ENCODE assay signal across 35 cellular contexts in the genomic region with DNA sequence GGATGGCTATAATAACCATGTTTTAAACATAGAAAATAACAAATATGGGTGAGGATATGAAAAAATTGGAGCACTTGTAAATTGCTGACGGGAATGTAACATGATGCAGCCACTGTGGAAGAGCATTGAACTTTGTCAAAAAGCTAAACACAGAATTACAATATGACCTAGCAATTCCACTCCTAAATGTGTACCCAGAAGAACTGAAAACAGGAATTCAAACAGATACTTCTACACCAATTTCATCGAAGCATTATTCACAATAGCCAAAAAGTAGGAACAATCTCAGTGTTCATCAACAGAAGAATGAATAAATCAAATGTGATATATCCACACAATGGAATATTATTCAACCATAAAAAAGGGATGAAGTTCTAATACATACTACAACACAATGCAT. TPM values are rescaled to one million over a fixed set of nuclear protein-coding genes. Genes with fewer than 3 reads are reported as not detected.
DNase-seq lines count a peak whose midpoint lies in the region; ATAC-seq, FAIRE-seq and TF ChIP-seq lines count a peak whose summit lies in the region.
"Had no signal": no experiment of that assay in that cellular context is flagged by ENCODE, and none has a peak within 500 bp of the region (broad histone marks: within the 10 kb centered on the region; RNA-seq: fewer than 3 reads in every experiment).

No MANE protein-coding gene starts in this region.

- H3K9me3 ChIP-seq in HEK293 (ENCODE audit: control insufficient read depth, insufficient read depth, low read depth, low read length) (no peaks in the 10 kb centered on the region), K562 (replicated peaks; ENCODE audit: control insufficient read depth, insufficient read depth, low read depth, low read length) (peaks cover 4% of the 10 kb centered on the region), uterus (peaks cover 0 to 7% of the 10 kb centered on the region in 2 donors)
- H3K9me3 ChIP-seq: BE2C had no signal

- peak; percentile 84 for FAIRE-seq in D721Med (lab: Jason Lieb, UNC)
- peak; percentile 17 for FAIRE-seq in TTC549 (lab: Jason Lieb, UNC)
- FAIRE-seq in K562 (lab: Jason Lieb, UNC), result peak; percentile 49
- FAIRE-seq: A549 had no signal

- no peaks in the 10 kb centered on the region for H3K36me3 ChIP-seq in HEK293 (ENCODE audit: control insufficient read depth in 2 of 2, insufficient read depth in 1 of 2, low read length in 2 of 2)
- no peaks in the 10 kb centered on the region for H3K36me3 ChIP-seq in K562 (ENCODE audit: control insufficient read depth, insufficient read depth, low read length)
- H3K36me3 ChIP-seq in uterus, result no peaks in the 10 kb centered on the region
- H3K36me3 ChIP-seq: BE2C; BLaER1; BLaER1 treated with 17β-estradiol and CSF1 and Interleukin-3, amounts not matched to agents 10 nM and 100 nM had no signal

- no peaks in the 10 kb centered on the region for H3K79me2 ChIP-seq in K562 (ENCODE audit: control insufficient read depth, insufficient read depth, low read length)

- H3K9me3 Mint-ChIP-seq in activated naive CD8-positive, alpha-beta T cell treated with anti-CD3 and anti-CD28 coated beads for 36 hours, result peaks cover 30% of the 10 kb centered on the region
- peaks cover 12 to 14% of the 10 kb centered on the region in 2 donors for H3K9me3 Mint-ChIP-seq in activated T-cell treated with anti-CD3 and anti-CD28 coated beads, Interleukin-2, amount 50 U/mL, for 72 hours

- no peaks in the 10 kb centered on the region for H3K9me1 ChIP-seq in K562 (ENCODE audit: control insufficient read depth, insufficient read depth, low read length)

- POLR2A ChIA-PET in HEK293 (lab: Yijun Ruan, JAX) (no interaction called here), K562 (lab: Yijun Ruan, JAX) (no interaction called here)

- ATAC-seq in K562, result no peak
- ATAC-seq in HG02884 (IDR thresholded peaks at IDR 0.05; ENCODE audit: unreplicated experiment), result no peak
- no peak for ATAC-seq in activated T-cell treated with anti-CD3 and anti-CD28 coated beads, Interleukin-2, amount 50 U/mL, for 72 hours (replicated peaks in 1 of 2)
- ATAC-seq: A549; CD8-positive, alpha-beta T cell had no signal

- H4K20me1 ChIP-seq in K562 (replicated peaks; ENCODE audit: control insufficient read depth, insufficient read depth, low read length), result no peaks in the 10 kb centered on the region
- H4K20me1 ChIP-seq: BLaER1; BLaER1 treated with 17β-estradiol and CSF1 and Interleukin-3, amounts not matched to agents 10 nM and 100 nM had no signal

- H3K4me3 Mint-ChIP-seq in activated naive CD8-positive, alpha-beta T cell treated with anti-CD3 and anti-CD28 coated beads for 36 hours, result no peak overlapping the region
- no peak overlapping the region for H3K4me3 Mint-ChIP-seq in activated T-cell treated with anti-CD3 and anti-CD28 coated beads, Interleukin-2, amount 50 U/mL, for 72 hours
- H3K4me3 Mint-ChIP-seq: B cell; CD14-positive monocyte; CD4-positive, alpha-beta memory T cell; CD4-positive, alpha-beta T cell; CD4-positive, CD25-positive, alpha-beta regulatory T cell; CD8-positive, alpha-beta memory T cell; CD8-positive, alpha-beta T cell had no signal

- TF ChIP-seq RAD21 in K562 (CRISPR knock-in tag; conservative IDR thresholded peaks at IDR 0.05 in 1 of 2, IDR thresholded peaks at IDR 0.05 in 1 of 2), result no peak

- peaks cover 3% of the 10 kb centered on the region for H3K36me3 Mint-ChIP-seq in activated naive CD8-positive, alpha-beta T cell treated with anti-CD3 and anti-CD28 coated beads for 36 hours
- peaks cover 2 to 6% of the 10 kb centered on the region in 2 donors for H3K36me3 Mint-ChIP-seq in activated T-cell treated with anti-CD3 and anti-CD28 coated beads, Interleukin-2, amount 50 U/mL, for 72 hours (ENCODE audit: insufficient read depth in 2 of 2)
- H3K36me3 Mint-ChIP-seq: CD4-positive, CD25-positive, alpha-beta regulatory T cell; CD8-positive, alpha-beta T cell had no signal

- H3K4me1 Mint-ChIP-seq in activated naive CD8-positive, alpha-beta T cell treated with anti-CD3 and anti-CD28 coated beads for 36 hours, result no peaks in the 10 kb centered on the region
- no peaks in the 10 kb centered on the region for H3K4me1 Mint-ChIP-seq in activated T-cell treated with anti-CD3 and anti-CD28 coated beads, Interleukin-2, amount 50 U/mL, for 72 hours (ENCODE audit: low read depth)
- H3K4me1 Mint-ChIP-seq: B cell; CD14-positive monocyte; CD4-positive, alpha-beta memory T cell; CD4-positive, CD25-positive, alpha-beta regulatory T cell; CD8-positive, alpha-beta memory T cell had no signal

- BruUV-seq in K562 (replicated peaks; lab: Mats Ljungman, UMichigan), result no TSS peak

- no peak overlapping the region for H3K9ac ChIP-seq in K562 (ENCODE audit: insufficient read depth in 1 of 2, low read depth in 2 of 2, low read length in 2 of 2)
- H3K9ac ChIP-seq: BLaER1; BLaER1 treated with 17β-estradiol and CSF1 and Interleukin-3, amounts not matched to agents 10 nM and 100 nM had no signal

- no peak for TF ChIP-seq CTCF in D721Med (IDR thresholded peaks at IDR 0.05; ENCODE audit: insufficient read depth, missing control alignments)
- TF ChIP-seq CTCF in HEK293 (tag by site-specific recombination; IDR thresholded peaks at IDR 0.05), result no peak
- no peak for TF ChIP-seq CTCF in K562 (IDR thresholded peaks at IDR 0.05 in 2 of 3, conservative IDR thresholded peaks at IDR 0.05 in 1 of 3; ENCODE audit: insufficient read depth in 2 of 3, low read depth in 1 of 3, low read length in 3 of 3)
- TF ChIP-seq CTCF in uterus (IDR thresholded peaks at IDR 0.05), result no peak

- peaks cover 6% of the 10 kb centered on the region for H3K27me3 Mint-ChIP-seq in activated naive CD8-positive, alpha-beta T cell treated with anti-CD3 and anti-CD28 coated beads for 36 hours
- peaks cover 18% of the 10 kb centered on the region for H3K27me3 Mint-ChIP-seq in activated T-cell treated with anti-CD3 and anti-CD28 coated beads, Interleukin-2, amount 50 U/mL, for 72 hours (ENCODE audit: low read depth)
- H3K27me3 Mint-ChIP-seq: CD4-positive, alpha-beta T cell had no signal

- CTCF ChIA-PET in HEK293 (lab: Yijun Ruan, JAX), result interaction anchor here (0.5 to 1.6 kb wide), 5 partner anchors 14 to 764 kb away, joined by 3 to 10 read pairs (median 4); no protein-coding TSS in a partner anchor
- CTCF ChIA-PET in K562 (lab: Yijun Ruan, JAX; ENCODE audit: low intra/inter-chr PET ratio), result no interaction called here

- H3K4me3 ChIP-seq in HEK293 (ENCODE audit: low read depth, low read length), result no peak overlapping the region
- no peak overlapping the region for H3K4me3 ChIP-seq in K562
- H3K4me3 ChIP-seq in uterus, result no peak overlapping the region
- H3K4me3 ChIP-seq: A549; BLaER1; BLaER1 treated with 17β-estradiol and CSF1 and Interleukin-3, amounts not matched to agents 10 nM and 100 nM had no signal

- TF ChIP-seq POLR2A in K562 (conservative IDR thresholded peaks at IDR 0.05) (no peak), uterus (IDR thresholded peaks at IDR 0.05) (no peak)

- WGBS in K562 (ENCODE audit: insufficient coverage, low coverage, missing lambda C conversion rate), result 2% methylated on average over 2 of the region's 2 CpGs

- no peak for TF ChIP-seq EP300 in K562 (IDR thresholded peaks at IDR 0.05; ENCODE audit: low read length)

- intact Hi-C loops in K562 (cut with micrococcal nuclease) (no loop called here), uterus (cut with DNase I; ENCODE audit: low total_unique reads) (no loop called here)

- H3K27ac ChIP-seq in HEK293 (ENCODE audit: extremely low read depth, low read depth, low read length) (no peak overlapping the region), K562 (ENCODE audit: extremely low read depth, low read depth, low read length) (no peak overlapping the region), uterus (no peak overlapping the region)
- H3K27ac ChIP-seq: 22Rv1; A549; BLaER1; BLaER1 treated with 17β-estradiol and CSF1 and Interleukin-3, amounts not matched to agents 10 nM and 100 nM; C4-2B had no signal

- H3K4me2 ChIP-seq in K562 (ENCODE audit: insufficient read depth, low read length), result no peak overlapping the region
- H3K4me2 ChIP-seq: A549; BLaER1; BLaER1 treated with 17β-estradiol and CSF1 and Interleukin-3, amounts not matched to agents 10 nM and 100 nM had no signal

- in situ Hi-C loops in K562 (cut with MboI), result no loop called here

- H3K27me3 ChIP-seq in K562 (ENCODE audit: control insufficient read depth in 2 of 2, insufficient read depth in 2 of 2, low read length in 2 of 2) (no peaks in the 10 kb centered on the region), uterus (no peaks in the 10 kb centered on the region)
- H3K27me3 ChIP-seq: BLaER1; BLaER1 treated with 17β-estradiol and CSF1 and Interleukin-3, amounts not matched to agents 10 nM and 100 nM had no signal

- H3K27ac Mint-ChIP-seq in activated naive CD8-positive, alpha-beta T cell treated with anti-CD3 and anti-CD28 coated beads for 36 hours, result no peak overlapping the region
- no peak overlapping the region for H3K27ac Mint-ChIP-seq in activated T-cell treated with anti-CD3 and anti-CD28 coated beads, Interleukin-2, amount 50 U/mL, for 72 hours
- H3K27ac Mint-ChIP-seq: B cell; CD4-positive, alpha-beta memory T cell; CD4-positive, alpha-beta T cell; CD8-positive, alpha-beta memory T cell; CD8-positive, alpha-beta T cell had no signal

- no peaks in the 10 kb centered on the region for H3K4me1 ChIP-seq in HEK293 (ENCODE audit: control insufficient read depth, insufficient read depth, low read length)
- no peaks in the 10 kb centered on the region for H3K4me1 ChIP-seq in K562 (replicated peaks in 1 of 2; ENCODE audit: control insufficient read depth in 2 of 2, insufficient read depth in 2 of 2, low read length in 2 of 2)
- no peaks in the 10 kb centered on the region for H3K4me1 ChIP-seq in uterus
- H3K4me1 ChIP-seq: A549; BE2C; BLaER1; BLaER1 treated with 17β-estradiol and CSF1 and Interleukin-3, amounts not matched to agents 10 nM and 100 nM; Caco-2 had no signal

- no peak overlapping the region for H2AFZ ChIP-seq in K562 (ENCODE audit: low read depth, low read length)

- no peak for DNase-seq in D721Med (ENCODE audit: insufficient read length, low spot score)
- no peak for DNase-seq in K562 (ENCODE audit: extremely low read depth in 1 of 4, low spot score in 3 of 4)
- no peak for DNase-seq in activated naive CD8-positive, alpha-beta T cell treated with anti-CD3 and anti-CD28 coated beads for 36 hours
- DNase-seq in uterus, result no peak
- DNase-seq in activated T-cell treated with anti-CD3 and anti-CD28 coated beads, Interleukin-2, amount 50 U/mL, for 72 hours, result no peak
- DNase-seq: 8988T; ACHN; AML-193; BE2C; C1 segment of cervical spinal cord; Caco-2; Calu3; CD4-positive, alpha-beta memory T cell; CD4-positive, alpha-beta T cell; CD4-positive, CD25-positive, alpha-beta regulatory T cell; CD8-positive, alpha-beta memory T cell; CD8-positive, alpha-beta T cell; COR-L47; DMS 273 treated with DMSO at 0.1 percent for 48 hours; DMS153; DMS53; DMS79; DMS79 treated with DMSO at 0.1 percent for 48 hours; DND-41; EL had no signal

RNA-seq across cellular contexts. Expression of a gene that starts 32.7 kb away (rescaled TPM):
- 11.0 and 11.3 TPM in 2 replicates for total RNA-seq in K562 (2011; cell fraction: chromatin; rRNA removed; ENCODE audit: low replicate concordance)
- total RNA-seq in K562 (2011; cell fraction: nucleolus; rRNA removed), result 18.5 and 22.6 TPM in 2 replicates
- total RNA-seq in K562 (2011; cell fraction: nucleoplasm; rRNA removed), result 18.0 and 19.1 TPM in 2 replicates
- 92.1 and 131 TPM in 2 replicates for total RNA-seq in K562 (2014; rRNA removed)
- total RNA-seq in K562 (2014; rRNA removed; fragmentation: Illumina TruSeq; extraction: Trizol), result 134 and 151 TPM in 2 replicates
- total RNA-seq in K562 (2015; rRNA removed; fragmentation: Illumina TruSeq; extraction: Trizol), result 155 and 158 TPM in 2 replicates
- 102 and 112 TPM in 2 replicates for total RNA-seq in K562 (2021)
- polyA plus RNA-seq in K562 (2011; rRNA removed), result 50.3 and 77.7 TPM in 2 replicates
- 36.7 and 39.3 TPM in 2 replicates for polyA plus RNA-seq in K562 (2011; cell fraction: cytosol; rRNA removed)
- 17.7 and 23.9 TPM in 2 replicates for polyA plus RNA-seq in K562 (2011; cell fraction: nucleus; rRNA removed)
- polyA plus RNA-seq in K562 (2012), result 96.2 and 170 TPM in 2 replicates
- 91.5 and 119 TPM in 2 replicates for polyA plus RNA-seq in K562 (2014; fragmentation: Illumina TruSeq; extraction: Trizol)
- polyA plus RNA-seq in K562 (2014; fragmentation: Nextera tagmentation; extraction: Ambion mirVana), result 100 to 1,000 TPM; 171 to 187 TPM
- 172 and 190 TPM in 2 replicates for polyA plus RNA-seq in K562 (2014; rRNA removed)
- 12.1 and 12.6 TPM in 2 replicates for polyA minus RNA-seq in K562 (2011; rRNA and poly(A)+ RNA removed)
- 16.4 and 25.5 TPM in 2 replicates for polyA minus RNA-seq in K562 (2011; cell fraction: cytosol; rRNA and poly(A)+ RNA removed)
- polyA minus RNA-seq in K562 (2011; cell fraction: nucleus; rRNA and poly(A)+ RNA removed), result 15.6 and 20.1 TPM in 2 replicates
- 10 to 100 TPM; 60.0 to 63.7 TPM for total RNA-seq in activated naive CD8-positive, alpha-beta T cell treated with anti-CD3 and anti-CD28 coated beads for 36 hours
- 10 to 100 TPM; 10.6 to 16.8 (median 14.6) TPM for total RNA-seq in uterus
- 10 to 100 TPM; 55.3 to 58.2 TPM for total RNA-seq in activated T-cell treated with anti-CD3 and anti-CD28 coated beads, Interleukin-2, amount 50 U/mL, for 72 hours
